1 cellular context compared by ENCODE assay signal in genomic region chr4:162683659-162684370, GRCh38.
TF ChIP-seq lines count a peak whose summit lies in the region.

No MANE protein-coding gene starts in this region.

TF ChIP-seq in SK-N-SH, 30 proteins besides CTCF, POLR2A, EP300 and RAD21 (continued from another document):
- no peak for TF ChIP-seq REST (IDR thresholded peaks at IDR 0.05; ENCODE audit: low read depth, low read length)
- TF ChIP-seq NRF1 (IDR thresholded peaks at IDR 0.05; ENCODE audit: low read depth, low read length): no peak
- TF ChIP-seq MXI1 (IDR thresholded peaks at IDR 0.05; ENCODE audit: low read depth, low read length): no peak
- no peak for TF ChIP-seq TEAD4 (IDR thresholded peaks at IDR 0.05; ENCODE audit: borderline replicate concordance, insufficient read depth)
- TF ChIP-seq IRF3 (IDR thresholded peaks at IDR 0.05; ENCODE audit: low read depth, low read length): no peak
- no peak for TF ChIP-seq RXRA (IDR thresholded peaks at IDR 0.05; ENCODE audit: borderline replicate concordance, low read depth)
- no peak for TF ChIP-seq SMC3 (IDR thresholded peaks at IDR 0.05; ENCODE audit: low read depth, low read length)
- no peak for TF ChIP-seq FOXM1 (IDR thresholded peaks at IDR 0.05; ENCODE audit: low read depth)
- no peak for TF ChIP-seq USF2 (IDR thresholded peaks at IDR 0.05; ENCODE audit: borderline replicate concordance, low read depth, low read length)
